ENCODE assay signal across 8 cellular contexts in genomic region chr17:7306911-7307685, GRCh38. TPM values are rescaled to one million over a fixed set of nuclear protein-coding genes. Genes with fewer than 3 reads are reported as not detected.
DNase-seq lines count a peak whose midpoint lies in the region; ATAC-seq and TF ChIP-seq lines count a peak whose summit lies in the region.

EIF5A (plus strand) TSS chr17:7307628; CDS start chr17:7309636, 2,008 bp downstream.

- CTCF ChIA-PET in CD4-positive, alpha-beta memory T cell (lab: Charles Lee; ENCODE audit: partially characterized antibody) = interaction anchor here (1.1 to 2.4 kb wide), 2 partner anchors 11 to 28 kb away, joined by 4 to 16 read pairs; no protein-coding TSS in a partner anchor

- peak within 1 kb of the TSS; percentile 93 to 97 (median 95) for H3K4me3 Mint-ChIP-seq in CD4-positive, alpha-beta memory T cell

- peaks cover 28% of the 10 kb centered on the region for H3K36me3 ChIP-seq in CD4-positive, alpha-beta memory T cell (ENCODE audit: insufficient read depth, low read length)
- peaks cover 24% of the 10 kb centered on the region for H3K36me3 ChIP-seq in ectodermal cell (ENCODE audit: control insufficient read depth, insufficient read depth, low read length)
- H3K36me3 ChIP-seq in lower lobe of right lung = peaks cover 31% of the 10 kb centered on the region

- peaks cover 0 to 1% (median 0%) of the 10 kb centered on the region in 8 donors for H3K9me3 Mint-ChIP-seq in CD4-positive, alpha-beta memory T cell

- no peaks in the 10 kb centered on the region for H3K27me3 ChIP-seq in CD4-positive, alpha-beta memory T cell (ENCODE audit: insufficient read depth, low read length)
- no peaks in the 10 kb centered on the region for H3K27me3 ChIP-seq in ectodermal cell (ENCODE audit: control insufficient read depth, insufficient read depth, low read length, poor library complexity, severe bottlenecking)
- H3K27me3 ChIP-seq in lower lobe of right lung (ENCODE audit: low read depth) = no peaks in the 10 kb centered on the region

- intact Hi-C loops in CD4-positive, alpha-beta memory T cell (cut with micrococcal nuclease) = loop anchor here (1.0 to 5.0 kb wide), 13 partner anchors 8 to 528 kb away; partner anchors contain the start of genes ELP5, FXR2, GPS2 and KCTD11
- intact Hi-C loops in lower lobe of right lung (cut with DNase I) = no loop called here

- H3K9me3 ChIP-seq in CD4-positive, alpha-beta memory T cell (ENCODE audit: control insufficient read depth in 1 of 2, low read length in 2 of 2) = no peaks in the 10 kb centered on the region
- H3K9me3 ChIP-seq in ectodermal cell (ENCODE audit: control insufficient read depth, low read length) = no peaks in the 10 kb centered on the region
- no peaks in the 10 kb centered on the region for H3K9me3 ChIP-seq in lower lobe of right lung

- peaks cover 35% of the 10 kb centered on the region for H3K4me1 ChIP-seq in CD4-positive, alpha-beta memory T cell (ENCODE audit: insufficient read depth, low read length)
- H3K4me1 ChIP-seq in ectodermal cell (ENCODE audit: control insufficient read depth, insufficient read depth, low read length) = peaks cover 6% of the 10 kb centered on the region
- H3K4me1 ChIP-seq in lower lobe of right lung = peaks cover 19% of the 10 kb centered on the region

- peaks cover 0 to 4% of the 10 kb centered on the region in 2 donors for H3K27me3 Mint-ChIP-seq in CD4-positive, alpha-beta memory T cell

- peak within 1 kb of the TSS; percentile 100 for H3K27ac ChIP-seq in CD4-positive, alpha-beta memory T cell (ENCODE audit: low read depth, low read length)
- H3K27ac ChIP-seq in ectodermal cell (ENCODE audit: insufficient read depth, low read depth, low read length, poor library complexity, severe bottlenecking) (peak within 1 kb of the TSS; percentile 91), lower lobe of right lung (peak within 1 kb of the TSS; percentile 96)

- DNase-seq in CD4-positive, alpha-beta memory T cell = peak; percentile 99 to 100 (median 100)
- peak; percentile 95 for DNase-seq in HS-27A (ENCODE audit: low read depth)
- peak; percentile 98 for DNase-seq in NK-92 (lab: John Stamatoyannopoulos, UW; ENCODE audit: unreplicated experiment)
- DNase-seq in activated CD8-positive, alpha-beta memory T cell treated with anti-CD3 and anti-CD28 coated beads for 1 hour (ENCODE audit: extremely low read depth in 1 of 2, low read depth in 1 of 2) = peak; percentile 100
- peak; percentile 100 for DNase-seq in lower lobe of right lung
- DNase-seq in stimulated activated CD4-positive, alpha-beta T cell treated with anti-CD3 and anti-CD28 coated beads, TNF-alpha, amount 100 ng/mL, for 24 hours (ENCODE audit: low read depth in 3 of 3) = peak; percentile 100

- peaks cover 29 to 47% (median 36%) of the 10 kb centered on the region in 4 donors for H3K4me1 Mint-ChIP-seq in CD4-positive, alpha-beta memory T cell

- POLR2A ChIA-PET in CD4-positive, alpha-beta memory T cell (lab: Charles Lee; ENCODE audit: partially characterized antibody) = interaction anchor here (0.6 to 1.1 kb wide), 2 partner anchors 56 to 625 kb away, joined by 3 read pairs; partner anchors contain the start of genes CNTROB, CTDNEP1 and TRAPPC1

- peaks cover 27 to 40% of the 10 kb centered on the region in 2 donors for H3K36me3 Mint-ChIP-seq in CD4-positive, alpha-beta memory T cell

- 1% methylated on average over 64 of the region's 64 CpGs for WGBS in ectodermal cell, 2 experiments

- peak within 1 kb of the TSS; percentile 81 to 85 for H3K4me3 ChIP-seq in CD4-positive, alpha-beta memory T cell (ENCODE audit: low read length in 2 of 2)
- H3K4me3 ChIP-seq in ectodermal cell (ENCODE audit: insufficient read depth, low read depth, low read length) (peak within 1 kb of the TSS; percentile 95), lower lobe of right lung (peak within 1 kb of the TSS; percentile 88)

- TF ChIP-seq CTCF in lower lobe of right lung (IDR thresholded peaks at IDR 0.05) = no peak

- ATAC-seq in GM19463 (IDR thresholded peaks at IDR 0.05; ENCODE audit: unreplicated experiment) (peak; percentile 74), lower lobe of right lung (peak; percentile 93 to 97)

- peak within 1 kb of the TSS; percentile 99 to 100 (median 99) for H3K27ac Mint-ChIP-seq in CD4-positive, alpha-beta memory T cell

RNA-seq across cellular contexts. Expression of gene EIF5A, which starts in this region (rescaled TPM):
- 100 to 1,000 TPM; 240 to 244 TPM for total RNA-seq in CD4-positive, alpha-beta memory T cell
- polyA plus RNA-seq in CD4-positive, alpha-beta memory T cell = 100 to 1,000 TPM; 230 to 850 TPM
- polyA plus RNA-seq in ectodermal cell (2013, experiment 1 of 4) = 563 TPM
- 512 TPM for polyA plus RNA-seq in ectodermal cell (2013, experiment 2 of 4)
- 447 TPM for polyA plus RNA-seq in ectodermal cell (2013, experiment 3 of 4)
- polyA plus RNA-seq in ectodermal cell (2013, experiment 4 of 4) = 431 TPM
- 216 TPM for total RNA-seq in lower lobe of right lung

Comparison
In these comparisons a context has a peak if more than half of its experiments do, and no peak if none do; other contexts are left out.
1. Peak in every context shown above with its lines: DNase-seq, ATAC-seq, H3K4me3 ChIP-seq and H3K27ac ChIP-seq.